Comparison of ENCODE assay signal across 29 cellular contexts in the genomic region with DNA sequence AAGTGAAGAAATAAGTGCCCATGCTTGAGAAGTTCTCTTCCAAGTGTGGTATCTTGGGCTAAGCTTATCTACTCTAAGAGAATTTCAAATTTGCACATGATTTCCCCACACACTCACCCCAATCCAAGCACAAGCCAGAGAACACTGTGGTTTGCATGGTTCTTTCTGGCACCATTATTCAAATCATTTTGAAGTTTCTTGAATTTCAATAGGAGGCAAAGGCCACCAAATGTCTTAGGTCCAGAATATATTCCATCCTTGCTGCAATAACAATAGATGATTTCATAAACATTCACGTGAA.
"Had no signal": no experiment of that assay in that cellular context is flagged by ENCODE, and none has a peak within 500 bp of the region (broad histone marks: within the 10 kb centered on the region; RNA-seq: fewer than 3 reads in every experiment).

No MANE protein-coding gene starts in this region.

- H3K36me3 ChIP-seq: adrenal gland, WERI-Rb-1 had no signal

- H3K36me3 Mint-ChIP-seq: activated CD8-positive, alpha-beta memory T cell treated with anti-CD3 and anti-CD28 coated beads, Interleukin-2, amount 10 ng/mL, durations not matched to agents 7 days and 5 days had no signal

- H3K4me1 ChIP-seq: adrenal gland had no signal

- H3K27me3 ChIP-seq: adrenal gland had no signal

- DNase-seq: activated CD4-positive, alpha-beta memory T cell treated with anti-CD3 and anti-CD28 coated beads, Interleukin-2, amount 10 ng/mL, durations not matched to agents 7 days and 5 days; activated CD4-positive, alpha-beta T cell treated with anti-CD3 and anti-CD28 coated beads for 1 hour; activated CD4-positive, alpha-beta T cell treated with anti-CD3 and anti-CD28 coated beads for 48 hours; activated CD4-positive, CD25-positive, alpha-beta regulatory T cell; activated CD8-positive, alpha-beta memory T cell treated with anti-CD3 and anti-CD28 coated beads for 24 hours; activated CD8-positive, alpha-beta memory T cell treated with anti-CD3 and anti-CD28 coated beads, Interleukin-2, amount 10 ng/mL, durations not matched to agents 7 days and 5 days; activated gamma-delta T cell treated with Interleukin-2 at 50 U/mL for 16 hours; activated naive CD4-positive, alpha-beta T cell treated with anti-CD3 and anti-CD28 coated beads for 36 hours; activated T-cell treated with anti-CD3 and anti-CD28 coated beads, Interleukin-2, amount 50 U/mL, for 1 hour; adrenal gland; anterior cingulate cortex; Karpas-422; KBM-7; NCI-H1105; NCI-H1417 treated with DMSO at 0.1 percent for 48 hours; NCI-H1930; NCI-H2081 treated with DMSO at 0.1 percent for 48 hours; NCI-H226; NCI-H446 treated with DMSO at 0.1 percent for 48 hours; NCI-H524 treated with DMSO at 0.1 percent for 48 hours; RPMI8226; SHP77 treated with DMSO at 0.1 percent for 48 hours; SW 1271; T-helper 1 cell; T-helper 2 cell; T-helper 9 cell; WERI-Rb-1 had no signal

- H3K4me3 Mint-ChIP-seq: activated CD4-positive, alpha-beta memory T cell treated with anti-CD3 and anti-CD28 coated beads, Interleukin-2, amount 10 ng/mL, durations not matched to agents 7 days and 5 days; activated CD8-positive, alpha-beta memory T cell treated with anti-CD3 and anti-CD28 coated beads, Interleukin-2, amount 10 ng/mL, durations not matched to agents 7 days and 5 days; activated naive CD4-positive, alpha-beta T cell treated with anti-CD3 and anti-CD28 coated beads for 36 hours had no signal

- ATAC-seq: activated CD8-positive, alpha-beta memory T cell treated with anti-CD3 and anti-CD28 coated beads, Interleukin-2, amount 10 ng/mL, durations not matched to agents 7 days and 5 days; activated naive CD4-positive, alpha-beta T cell treated with anti-CD3 and anti-CD28 coated beads, Interleukin-2, amount 50 U/mL, for 72 hours; Panc1 had no signal

- H3K9me3 ChIP-seq: adrenal gland had no signal

- H3K27ac ChIP-seq: adrenal gland, WERI-Rb-1 had no signal

- H3K4me3 ChIP-seq: adrenal gland had no signal
